In genomic region chr12:131912526-131913274, GRCh38 we compare ENCODE assay signal across 9 cellular contexts. TPM values are rescaled to one million over a fixed set of nuclear protein-coding genes. Genes with fewer than 3 reads are reported as not detected.
A peak's percentile ranks its signal among the peaks of the same experiment; 100 is the strongest.
DNase-seq lines count a peak whose midpoint lies in the region; ATAC-seq and TF ChIP-seq lines count a peak whose summit lies in the region.
"Had no signal": no experiment of that assay in that cellular context is flagged by ENCODE, and none has a peak within 500 bp of the region (broad histone marks: within the 10 kb centered on the region; RNA-seq: fewer than 3 reads in every experiment).

No MANE protein-coding gene starts in this region.

- H3K9me3 ChIP-seq in lower lobe of right lung: no peaks in the 10 kb centered on the region

- peak overlapping the region; percentile 6 for H3K27ac ChIP-seq in lower lobe of right lung

- H3K4me1 ChIP-seq in lower lobe of right lung: peaks cover 9% of the 10 kb centered on the region

- H3K4me3 Mint-ChIP-seq in chondrocyte (ENCODE audit: unreplicated experiment): no peak overlapping the region

- in situ Hi-C loops in ACHN (cut with HindIII; ENCODE audit: low pct_ligation_motif_present, low pct_unique_long_range_greater_than_20kb, low sequenced_read_pairs): no loop called here

- no peaks in the 10 kb centered on the region for H3K27me3 ChIP-seq in lower lobe of right lung (ENCODE audit: low read depth)

- peaks cover 34% of the 10 kb centered on the region for H3K4me1 Mint-ChIP-seq in chondrocyte (ENCODE audit: low read depth)

- no peak overlapping the region for H3K4me3 ChIP-seq in lower lobe of right lung

- H3K9me3 Mint-ChIP-seq in chondrocyte (ENCODE audit: low read depth): no peaks in the 10 kb centered on the region

- DNase-seq in ACHN: peak; percentile 61
- peak; percentile 65 for DNase-seq in LHCN-M2 (ENCODE audit: low read depth)
- peak; percentile 98 for DNase-seq in chondrocyte (ENCODE audit: low spot score)
- DNase-seq in lower lobe of right lung: no peak
- no peak for DNase-seq in NOMO-1 (lab: John Stamatoyannopoulos, UW; ENCODE audit: unreplicated experiment in 2 of 2)
- no peak for DNase-seq in NOMO-1 treated with DMSO at 0.1 percent for 48 hours (lab: John Stamatoyannopoulos, UW; ENCODE audit: unreplicated experiment)
- no peak for DNase-seq in effector CD8-positive, alpha-beta T cell (lab: John Stamatoyannopoulos, UW)
- DNase-seq: activated gamma-delta T cell treated with Interleukin-2 at 50 U/mL for 16 hours had no signal

- H3K27me3 Mint-ChIP-seq in chondrocyte (ENCODE audit: low read depth): no peaks in the 10 kb centered on the region

- TF ChIP-seq CTCF in chondrocyte (IDR thresholded peaks at IDR 0.05) (peak; percentile 46), lower lobe of right lung (IDR thresholded peaks at IDR 0.05) (no peak)

- H3K36me3 ChIP-seq in lower lobe of right lung: peaks cover 96% of the 10 kb centered on the region

- intact Hi-C loops in lower lobe of right lung (cut with DNase I): no loop called here

- H3K27ac Mint-ChIP-seq in chondrocyte (ENCODE audit: unreplicated experiment): peak overlapping the region; percentile 89

- H3K36me3 Mint-ChIP-seq in chondrocyte (ENCODE audit: low read depth): peaks cover 9% of the 10 kb centered on the region

- ATAC-seq in lower lobe of right lung (peak; percentile 3 to 25), esophagus mucosa (no peak)

RNA-seq across cellular contexts. Expression of gene PUS1, which starts 16.4 kb away (rescaled TPM):
- total RNA-seq in LHCN-M2 (2014; rRNA removed) (13.3 and 17.7 TPM in 2 replicates), chondrocyte (18.7 to 21.0 TPM (median 19.8 TPM) in 3 replicates), lower lobe of right lung (19.1 TPM), esophagus mucosa (20.5 TPM)
- 13.8 TPM for polyA plus RNA-seq in LHCN-M2 (2012)

RNA-seq across cellular contexts. Expression of gene ULK1, which starts 18.3 kb away (rescaled TPM):
- total RNA-seq in LHCN-M2 (2014; rRNA removed) (6.6 and 6.8 TPM in 2 replicates), chondrocyte (54.2 to 65.7 TPM (median 56.1 TPM) in 3 replicates), lower lobe of right lung (32.2 TPM), esophagus mucosa (12.8 TPM)
- 11.6 TPM for polyA plus RNA-seq in LHCN-M2 (2012)

RNA-seq across cellular contexts. Expression of gene EP400, which starts 37.0 kb away (rescaled TPM):
- total RNA-seq in LHCN-M2 (2014; rRNA removed) (8.7 and 10.4 TPM in 2 replicates), chondrocyte (35.9 to 48.0 TPM (median 36.8 TPM) in 3 replicates), lower lobe of right lung (46.2 TPM), esophagus mucosa (26.1 TPM)
- polyA plus RNA-seq in LHCN-M2 (2012): 13.4 TPM

Comparison
In these comparisons a context has a peak if more than half of its experiments do, and no peak if none do; other contexts are left out.
1. DNase-seq: peak in ACHN (single experiment), LHCN-M2 (single experiment) and chondrocyte (single experiment); none in lower lobe of right lung (single experiment), NOMO-1 (0 of 2), NOMO-1 treated with DMSO at 0.1 percent for 48 hours (single experiment) and effector CD8-positive, alpha-beta T cell (single experiment).